In genomic region chr16:11296351-11296705, GRCh38 we compare ENCODE assay signal across 1 cellular context.
TF ChIP-seq lines count a peak whose summit lies in the region.

No MANE protein-coding gene starts in this region.

TF ChIP-seq in HEK293, 187 proteins besides CTCF, POLR2A, EP300 and RAD21:
- TF ChIP-seq ZNF112 (tag by site-specific recombination; IDR thresholded peaks at IDR 0.05) (no peak), ZFP3 (tag by site-specific recombination; IDR thresholded peaks at IDR 0.05; ENCODE audit: low read depth) (peak; percentile 93), ZFHX2 (tag by site-specific recombination; conservative IDR thresholded peaks at IDR 0.05) (no peak), ZNF354C (tag by site-specific recombination; IDR thresholded peaks at IDR 0.05; ENCODE audit: borderline replicate concordance, low read depth) (no peak)
TF ChIP-seq in HEK293: peak in this region for 1.
